1 cellular context compared by ENCODE assay signal in the genomic region with DNA sequence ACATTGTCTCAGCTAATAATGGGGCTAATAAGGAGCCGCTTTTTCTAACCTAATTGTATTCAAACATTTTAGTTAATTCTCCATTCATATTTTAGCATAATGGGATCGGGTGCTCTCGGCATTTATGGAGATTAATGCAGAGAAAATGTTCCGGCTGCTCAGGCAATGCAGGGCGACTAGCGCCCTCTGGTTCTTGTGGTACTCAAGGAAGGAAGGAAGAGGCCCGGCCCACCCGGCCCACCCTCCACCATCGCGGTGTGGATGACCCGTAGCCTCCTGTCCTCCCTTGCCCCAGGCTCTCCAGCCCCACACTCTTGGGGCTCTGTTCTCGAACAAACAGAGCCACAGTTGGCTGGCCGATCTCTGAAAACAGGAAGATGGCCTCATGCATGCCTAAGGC.
TF ChIP-seq lines count a peak whose summit lies in the region.

No MANE protein-coding gene starts in this region.

TF ChIP-seq in HepG2, 621 proteins besides CTCF, POLR2A, EP300 and RAD21:
- no peak for TF ChIP-seq USF2 (IDR thresholded peaks at IDR 0.05; ENCODE audit: low read depth, low read length)
- no peak for TF ChIP-seq USF2 (CRISPR knock-in tag; IDR thresholded peaks at IDR 0.05; ENCODE audit: borderline replicate concordance)
- TF ChIP-seq ZNF136 (CRISPR knock-in tag; IDR thresholded peaks at IDR 0.05; ENCODE audit: low read depth) = no peak
- TF ChIP-seq PHF8 (CRISPR knock-in tag; IDR thresholded peaks at IDR 0.05) = no peak
- no peak for TF ChIP-seq ZNF317 (CRISPR knock-in tag; IDR thresholded peaks at IDR 0.05)
- no peak for TF ChIP-seq ZNF772 (CRISPR knock-in tag; IDR thresholded peaks at IDR 0.05)
- no peak for TF ChIP-seq MEIS2 (CRISPR knock-in tag; IDR thresholded peaks at IDR 0.05)
- TF ChIP-seq SIN3A (IDR thresholded peaks at IDR 0.05; ENCODE audit: borderline replicate concordance, low read depth, low read length) = no peak
- no peak for TF ChIP-seq ZNF768 (CRISPR knock-in tag; IDR thresholded peaks at IDR 0.05)
- no peak for TF ChIP-seq CCAR2 (optimal IDR thresholded peaks at IDR 0.05; ENCODE audit: low read depth, low read length)
- no peak for TF ChIP-seq POLR2AphosphoS5 (IDR thresholded peaks at IDR 0.05; ENCODE audit: low read depth, low read length)
- TF ChIP-seq REL (CRISPR knock-in tag; conservative IDR thresholded peaks at IDR 0.05) = no peak
- TF ChIP-seq E2F1 (CRISPR knock-in tag; IDR thresholded peaks at IDR 0.05) = no peak
- no peak for TF ChIP-seq TGIF2 (CRISPR knock-in tag; IDR thresholded peaks at IDR 0.05)
- TF ChIP-seq ZFP36L1 (CRISPR knock-in tag; IDR thresholded peaks at IDR 0.05) = no peak
- TF ChIP-seq ZNF263 (CRISPR knock-in tag; IDR thresholded peaks at IDR 0.05) = no peak
- TF ChIP-seq ZNF781 (CRISPR knock-in tag; IDR thresholded peaks at IDR 0.05; ENCODE audit: borderline replicate concordance, not compliant biosample characterization) = no peak
- no peak for TF ChIP-seq HMGXB3 (CRISPR knock-in tag; IDR thresholded peaks at IDR 0.05; ENCODE audit: borderline replicate concordance)
- no peak for TF ChIP-seq TBL1XR1 (IDR thresholded peaks at IDR 0.05; ENCODE audit: borderline replicate concordance, low read length, partially characterized antibody)
- no peak for TF ChIP-seq ELK4 (CRISPR knock-in tag; IDR thresholded peaks at IDR 0.05; ENCODE audit: borderline replicate concordance)
TF ChIP-seq in HepG2: peak in this region for 0.
